Comparison of ENCODE assay signal across 8 cellular contexts in genomic region chr19:1261512-1261862, GRCh38. TPM values are rescaled to one million over a fixed set of nuclear protein-coding genes. Genes with fewer than 3 reads are reported as not detected.
DNase-seq lines count a peak whose midpoint lies in the region; ATAC-seq and TF ChIP-seq lines count a peak whose summit lies in the region.

No MANE protein-coding gene starts in this region.

- ATAC-seq in HG03457 (IDR thresholded peaks at IDR 0.05; ENCODE audit: unreplicated experiment), result no peak
- ATAC-seq in HG03139 (IDR thresholded peaks at IDR 0.05; ENCODE audit: unreplicated experiment), result no peak

- DNase-seq in NOMO-1 treated with DMSO at 0.1 percent for 48 hours (lab: John Stamatoyannopoulos, UW; ENCODE audit: unreplicated experiment), result peak; percentile 41
- DNase-seq in NOMO-1 treated with dmso at 0.1 percent for 144 hours (lab: John Stamatoyannopoulos, UW; ENCODE audit: unreplicated experiment), result no peak
- DNase-seq in fibroblast of the aortic adventitia (ENCODE audit: low read depth), result no peak
- no peak for DNase-seq in retinal pigment epithelial cell (ENCODE audit: low read depth)
- no peak for DNase-seq in stimulated activated CD4-positive, alpha-beta T cell treated with anti-CD3 and anti-CD28 coated beads, Interleukin-15, amount 100 ng/mL, for 24 hours

- H3K4me3 Mint-ChIP-seq in T-helper 1 cell treated with Interleukin-12 subunit alpha and Interleukin-12 subunit beta and Interleukin-4 antibody, amounts not matched to agents 30 μg/mL and 1 μg/mL, for 36 hours, result peak overlapping the region; percentile 86

- TF ChIP-seq CTCF in fibroblast of the aortic adventitia (IDR thresholded peaks at IDR 0.05; ENCODE audit: insufficient read depth, low read length) (peak; percentile 17), retinal pigment epithelial cell (conservative IDR thresholded peaks at IDR 0.05; ENCODE audit: low read depth, low read length) (no peak)

- peaks cover 15% of the 10 kb centered on the region for H3K36me3 Mint-ChIP-seq in T-helper 1 cell treated with Interleukin-12 subunit alpha and Interleukin-12 subunit beta and Interleukin-4 antibody, amounts not matched to agents 30 μg/mL and 1 μg/mL, for 36 hours (ENCODE audit: low read depth)

- no peaks in the 10 kb centered on the region for H3K9me3 Mint-ChIP-seq in T-helper 1 cell treated with Interleukin-12 subunit alpha and Interleukin-12 subunit beta and Interleukin-4 antibody, amounts not matched to agents 30 μg/mL and 1 μg/mL, for 36 hours

- peaks cover 39% of the 10 kb centered on the region for H3K4me1 Mint-ChIP-seq in T-helper 1 cell treated with Interleukin-12 subunit alpha and Interleukin-12 subunit beta and Interleukin-4 antibody, amounts not matched to agents 30 μg/mL and 1 μg/mL, for 36 hours (ENCODE audit: low read depth)

- H3K4me3 ChIP-seq in fibroblast of the aortic adventitia (ENCODE audit: low read depth, low read length) (peak overlapping the region; percentile 73), retinal pigment epithelial cell (ENCODE audit: low read length) (peak overlapping the region; percentile 60)

- H3K27me3 Mint-ChIP-seq in T-helper 1 cell treated with Interleukin-12 subunit alpha and Interleukin-12 subunit beta and Interleukin-4 antibody, amounts not matched to agents 30 μg/mL and 1 μg/mL, for 36 hours (ENCODE audit: low read depth), result no peaks in the 10 kb centered on the region

- peak overlapping the region; percentile 80 for H3K27ac Mint-ChIP-seq in T-helper 1 cell treated with Interleukin-12 subunit alpha and Interleukin-12 subunit beta and Interleukin-4 antibody, amounts not matched to agents 30 μg/mL and 1 μg/mL, for 36 hours

RNA-seq across cellular contexts. Expression of gene CIRBP, which starts 7.6 kb away (rescaled TPM):
- 245 and 776 TPM in 2 replicates for total RNA-seq in fibroblast of the aortic adventitia (ENCODE audit: low replicate concordance)

RNA-seq across cellular contexts. Expression of gene MIDN, which starts 13.1 kb away (rescaled TPM):
- total RNA-seq in fibroblast of the aortic adventitia (ENCODE audit: low replicate concordance), result 23.2 and 32.5 TPM in 2 replicates

RNA-seq across cellular contexts. Expression of gene FAM174C, which starts 13.8 kb away (rescaled TPM):
- total RNA-seq in fibroblast of the aortic adventitia (ENCODE audit: low replicate concordance), result 25.2 and 123 TPM in 2 replicates

RNA-seq across cellular contexts. Expression of gene ATP5F1D, which starts 19.9 kb away (rescaled TPM):
- total RNA-seq in fibroblast of the aortic adventitia (ENCODE audit: low replicate concordance), result 15.7 and 55.6 TPM in 2 replicates

RNA-seq across cellular contexts. Expression of gene CBARP, which starts 23.7 kb away (rescaled TPM):
- 2.3 and 3.1 TPM in 2 replicates for total RNA-seq in fibroblast of the aortic adventitia (ENCODE audit: low replicate concordance)
